ENCODE assay signal across 25 cellular contexts in the genomic region with DNA sequence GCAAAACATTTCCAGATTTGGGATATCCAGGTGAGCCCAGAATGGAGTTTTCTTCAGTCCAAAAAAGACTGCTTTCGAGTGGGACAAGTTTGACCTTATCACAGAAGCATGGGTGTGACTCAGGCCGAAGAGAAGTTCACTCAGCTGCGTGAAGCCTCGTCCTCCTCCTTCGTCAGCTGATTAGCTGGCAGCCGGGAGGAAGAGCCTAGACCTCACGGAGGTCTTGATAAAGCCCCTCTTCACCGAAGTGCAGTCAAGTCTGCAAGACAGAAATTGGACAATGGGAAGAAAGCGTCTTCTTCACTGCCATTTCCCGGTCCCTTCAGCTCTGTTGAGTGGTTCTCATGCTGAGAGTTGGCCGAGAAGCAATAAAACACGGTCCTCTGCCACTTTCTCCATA.
"Had no signal": no experiment of that assay in that cellular context is flagged by ENCODE, and none has a peak within 500 bp of the region (broad histone marks: within the 10 kb centered on the region; RNA-seq: fewer than 3 reads in every experiment).

No MANE protein-coding gene starts in this region.

- H3K36me3 ChIP-seq: neutrophil, pancreas, prostate gland, right lobe of liver, sigmoid colon, stomach, thoracic aorta, thyroid gland, tibial nerve, upper lobe of left lung, vagina had no signal

- DNase-seq: nephron progenitor cell; nucleus accumbens; pancreas; right lobe of liver; sigmoid colon; small intestine; stimulated activated CD4-positive, alpha-beta T cell treated with anti-CD3 and anti-CD28 coated beads, Interleukin-15, amount 100 ng/mL, for 24 hours; stimulated activated CD4-positive, alpha-beta T cell treated with anti-CD3 and anti-CD28 coated beads, Interleukin-2, amount 100 ng/mL, for 24 hours; stimulated activated CD4-positive, alpha-beta T cell treated with anti-CD3 and anti-CD28 coated beads, Interleukin-2, amount 100 ng/mL, for 48 hours; stimulated activated CD4-positive, alpha-beta T cell treated with anti-CD3 and anti-CD28 coated beads, Interleukin-4, amount 100 ng/mL, for 24 hours; stimulated activated naive B cell treated with anti-CD40 and anti-IgM and Interleukin-4, amounts not matched to agents 10 μg/mL and 1 μg/mL and 100 μg/mL, for 72 hours; stimulated activated naive CD4-positive, alpha-beta T cell treated with Interleukin-2 at 50 U/mL for 16 hours; stomach; thyroid gland; trophoblast cell; upper lobe of left lung had no signal

- FAIRE-seq: pancreas, small intestine, urothelium cell line had no signal

- ATAC-seq: natural killer cell treated with Interleukin-12 subunit alpha and Interleukin-12 subunit beta and Interleukin-15 and Interleukin-18, amount 100 ng/mL, for 72 hours; pancreas; right cardiac atrium; right lobe of liver; stimulated activated effector memory CD8-positive, alpha-beta T cell treated with anti-CD3 and anti-CD28 coated beads, Interleukin-12 subunit alpha, Interleukin-12 subunit beta, amount 100 ng/mL, for 72 hours; stimulated activated naive B cell treated with anti-CD40 and anti-IgM and Interleukin-4, amounts not matched to agents 10 μg/mL and 1 μg/mL and 100 μg/mL, for 72 hours had no signal

- H3K4me1 ChIP-seq: pancreas, prostate gland, right lobe of liver, sigmoid colon, stomach, thyroid gland, tibial nerve, upper lobe of left lung, vagina had no signal

- H3K27me3 ChIP-seq: neutrophil, pancreas, right lobe of liver, thyroid gland, tibial nerve, upper lobe of left lung, vagina had no signal

- H3K27ac ChIP-seq: neutrophil, pancreas, prostate gland, right lobe of liver, sigmoid colon, stomach, thoracic aorta, thyroid gland, tibial nerve, upper lobe of left lung, vagina had no signal

- H3K9me3 ChIP-seq: pancreas, prostate gland, right lobe of liver, sigmoid colon, stomach, thoracic aorta, thyroid gland, upper lobe of left lung, vagina had no signal

- H3K4me3 ChIP-seq: pancreas, prostate gland, right lobe of liver, sigmoid colon, stomach, thoracic aorta, thyroid gland, tibial nerve, upper lobe of left lung, vagina had no signal
